Comparison of ENCODE assay signal across 21 cellular contexts in genomic region chr3:45003406-45003805, GRCh38. TPM values are rescaled to one million over a fixed set of nuclear protein-coding genes. Genes with fewer than 3 reads are reported as not detected.
"Had no signal": no experiment of that assay in that cellular context is flagged by ENCODE, and none has a peak within 500 bp of the region (broad histone marks: within the 10 kb centered on the region; RNA-seq: fewer than 3 reads in every experiment).

No MANE protein-coding gene starts in this region.

- H3K9me3 Mint-ChIP-seq: effector memory CD8-positive, alpha-beta T cell had no signal

- H3K4me2 ChIP-seq: neural progenitor cell had no signal

- H3K27ac Mint-ChIP-seq: activated CD8-positive, alpha-beta memory T cell treated with anti-CD3 and anti-CD28 coated beads, Interleukin-2, amount 10 ng/mL, durations not matched to agents 7 days and 5 days; activated T-helper 2 cell treated with anti-CD3 and anti-CD28 coated beads, Interferon-gamma antibody, Interleukin-2, Interleukin-4, amounts not matched to agents 10 μg/mL and 5 μg/mL and 100 μg/mL, durations not matched to agents 14 hours and 24 hours and 36 hours; mesothelial cell of epicardium; neural progenitor cell; stimulated activated memory B cell treated with anti-CD40 and anti-IgM and Interleukin-4, amounts not matched to agents 10 μg/mL and 1 μg/mL and 100 μg/mL, for 72 hours had no signal

- H3K4me1 Mint-ChIP-seq: mesothelial cell of epicardium; neural progenitor cell; stimulated activated memory B cell treated with anti-CD40 and anti-IgM and Interleukin-4, amounts not matched to agents 10 μg/mL and 1 μg/mL and 100 μg/mL, for 72 hours had no signal

- H3K9me3 ChIP-seq: adrenal gland, prostate gland, right lobe of liver, thyroid gland had no signal

- ATAC-seq: activated CD8-positive, alpha-beta memory T cell treated with anti-CD3 and anti-CD28 coated beads, Interleukin-2, amount 10 ng/mL, durations not matched to agents 7 days and 5 days; effector memory CD8-positive, alpha-beta T cell; foreskin keratinocyte; stimulated activated memory B cell treated with anti-CD40 and anti-IgM and Interleukin-4, amounts not matched to agents 10 μg/mL and 1 μg/mL and 100 μg/mL, for 72 hours had no signal

- H3K4me3 ChIP-seq: adrenal gland, neural progenitor cell, prostate gland, right lobe of liver, thyroid gland had no signal

- H3K4me1 ChIP-seq: foreskin keratinocyte, neural progenitor cell, prostate gland had no signal

- H3K27ac ChIP-seq: epithelial cell of prostate, foreskin keratinocyte, neural progenitor cell, prostate gland, thyroid gland, VCaP had no signal

- DNase-seq: activated CD4-positive, alpha-beta T cell treated with anti-CD3 and anti-CD28 coated beads for 1 hour; activated CD4-positive, alpha-beta T cell treated with anti-CD3 and anti-CD28 coated beads, Interleukin-2, amount 50 U/mL, for 48 hours; activated CD8-positive, alpha-beta memory T cell treated with anti-CD3 and anti-CD28 coated beads, Interleukin-2, amount 10 ng/mL, durations not matched to agents 7 days and 5 days; activated naive CD4-positive, alpha-beta T cell treated with Interleukin-2 at 50 U/mL for 16 hours; adrenal gland; effector memory CD8-positive, alpha-beta T cell; foreskin keratinocyte; glutamatergic neuron; right lobe of liver; stimulated activated CD4-positive, alpha-beta T cell treated with anti-CD3 and anti-CD28 coated beads, Interleukin-4, amount 100 ng/mL, for 24 hours; T-helper 2 cell; thyroid gland had no signal

- H2AFZ ChIP-seq: neural progenitor cell had no signal

- H3K36me3 ChIP-seq: prostate gland had no signal

- H3K9ac ChIP-seq: neural progenitor cell had no signal

- H3K4me3 Mint-ChIP-seq: activated CD8-positive, alpha-beta memory T cell treated with anti-CD3 and anti-CD28 coated beads, Interleukin-2, amount 10 ng/mL, durations not matched to agents 7 days and 5 days; effector memory CD8-positive, alpha-beta T cell; mesothelial cell of epicardium; neural progenitor cell; stimulated activated memory B cell treated with anti-CD40 and anti-IgM and Interleukin-4, amounts not matched to agents 10 μg/mL and 1 μg/mL and 100 μg/mL, for 72 hours had no signal

- H3K27me3 ChIP-seq: adrenal gland, foreskin keratinocyte, neural progenitor cell, right lobe of liver, thyroid gland had no signal

- H3K27me3 Mint-ChIP-seq: activated CD8-positive, alpha-beta memory T cell treated with anti-CD3 and anti-CD28 coated beads, Interleukin-2, amount 10 ng/mL, durations not matched to agents 7 days and 5 days; effector memory CD8-positive, alpha-beta T cell; stimulated activated memory B cell treated with anti-CD40 and anti-IgM and Interleukin-4, amounts not matched to agents 10 μg/mL and 1 μg/mL and 100 μg/mL, for 72 hours had no signal

RNA-seq across cellular contexts. Expression of gene CLEC3B, which starts 22.7 kb away (rescaled TPM):
- total RNA-seq: activated CD8-positive, alpha-beta memory T cell treated with anti-CD3 and anti-CD28 coated beads, Interleukin-2, amount 10 ng/mL, durations not matched to agents 7 days and 5 days; activated T-helper 2 cell treated with anti-CD3 and anti-CD28 coated beads, Interferon-gamma antibody, Interleukin-2, Interleukin-4, amounts not matched to agents 10 μg/mL and 5 μg/mL and 100 μg/mL, durations not matched to agents 14 hours and 24 hours and 36 hours; bronchial epithelial cell; foreskin keratinocyte had no signal
- polyA plus RNA-seq: foreskin keratinocyte, keratinocyte had no signal
